9 cellular contexts compared by ENCODE assay signal in the genomic region with DNA sequence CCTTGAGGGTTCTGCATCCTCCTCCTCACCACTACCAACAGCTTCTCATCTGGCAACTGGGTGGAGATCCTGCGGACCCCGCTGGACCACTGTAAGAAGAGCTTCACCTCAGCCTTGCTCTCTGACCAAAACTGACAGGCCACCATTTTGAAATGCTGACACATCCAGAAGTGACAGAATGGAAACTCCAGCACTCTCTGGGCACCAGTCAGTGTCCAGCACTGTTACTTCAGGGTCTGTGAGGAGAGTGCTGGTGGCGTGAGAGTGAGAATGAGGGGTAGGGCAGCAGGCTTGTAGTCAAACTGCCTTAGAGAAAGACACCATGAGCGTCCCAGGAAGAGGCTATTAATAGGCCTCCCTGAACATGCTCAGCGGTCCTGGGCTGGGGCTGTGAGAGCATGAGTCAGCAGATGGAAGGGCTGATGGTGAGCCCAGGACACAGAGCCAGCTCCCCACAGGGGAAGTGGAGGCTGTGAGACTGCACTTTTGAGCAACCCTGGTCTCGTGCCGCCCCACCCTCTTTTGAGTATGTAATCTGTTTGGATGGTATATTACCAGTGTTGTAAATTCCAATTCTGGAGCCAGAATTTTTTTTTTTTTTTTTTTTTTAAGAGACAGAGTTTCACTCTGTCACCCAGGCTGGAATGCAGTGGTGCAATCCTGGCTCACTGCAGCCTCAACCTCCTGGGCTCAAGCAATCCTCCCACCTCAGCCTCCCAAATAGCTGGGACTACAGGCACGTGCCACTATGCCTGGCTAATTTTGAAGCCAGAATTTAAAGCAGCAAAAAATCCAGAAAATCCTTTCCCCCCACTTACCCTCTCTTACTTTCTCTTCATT. TPM values are rescaled to one million over a fixed set of nuclear protein-coding genes. Genes with fewer than 3 reads are reported as not detected.
DNase-seq lines count a peak whose midpoint lies in the region; ATAC-seq, FAIRE-seq and TF ChIP-seq lines count a peak whose summit lies in the region.
"Had no signal": no experiment of that assay in that cellular context is flagged by ENCODE, and none has a peak within 500 bp of the region (broad histone marks: within the 10 kb centered on the region; RNA-seq: fewer than 3 reads in every experiment).

No MANE protein-coding gene starts in this region.

- no peaks in the 10 kb centered on the region for H3K79me1 ChIP-seq in mesenchymal stem cell (replicated peaks; ENCODE audit: low read length, poor library complexity, severe bottlenecking)

- ATAC-seq in stimulated activated memory B cell treated with anti-CD40 and anti-IgM and Interleukin-4, amounts not matched to agents 10 μg/mL and 1 μg/mL and 100 μg/mL, for 72 hours, result no peak
- no peak for ATAC-seq in HG03045 (IDR thresholded peaks at IDR 0.05; ENCODE audit: unreplicated experiment)

- H2AFZ ChIP-seq in MM.1S (ENCODE audit: low read length), result peak overlapping the region; percentile 20; the same call in 1 of the 2 replicates
- peak overlapping the region; percentile 67 for H2AFZ ChIP-seq in mesenchymal stem cell (ENCODE audit: low read depth, low read length)

- H3K14ac ChIP-seq in mesenchymal stem cell (ENCODE audit: low read length in 2 of 2), result peak overlapping the region in 1 of 2 experiments; percentile 81

- peak overlapping the region; percentile 55 for H4K8ac ChIP-seq in mesenchymal stem cell (ENCODE audit: low read length)

- POLR2A ChIA-PET in BJ (lab: Charles Lee), result interaction anchor here (0.7 kb wide), 1 partner anchor 212 kb away, joined by 9 read pairs; no protein-coding TSS in a partner anchor

- no peak overlapping the region for H3K4me2 ChIP-seq in MM.1S (ENCODE audit: low read depth, low read length)
- H3K4me2 ChIP-seq in mesenchymal stem cell (ENCODE audit: low read length, poor library complexity, severe bottlenecking), result no peak overlapping the region

- WGBS in mesenchymal stem cell, result 62% methylated on average over 6 of the region's 8 CpGs

- H3K9me2 ChIP-seq in MM.1S (replicated peaks; ENCODE audit: insufficient read depth, low read length), result no peaks in the 10 kb centered on the region

- no peak overlapping the region for H3K27ac Mint-ChIP-seq in stimulated activated memory B cell treated with anti-CD40 and anti-IgM and Interleukin-4, amounts not matched to agents 10 μg/mL and 1 μg/mL and 100 μg/mL, for 72 hours
- H3K27ac Mint-ChIP-seq: activated naive CD8-positive, alpha-beta T cell treated with anti-CD3 and anti-CD28 coated beads, Interleukin-2, amount 10 ng/mL, durations not matched to agents 7 days and 5 days had no signal

- H3K79me2 ChIP-seq in MM.1S (ENCODE audit: low read length), result no peaks in the 10 kb centered on the region

- peak; percentile 92 for DNase-seq in BJ (ENCODE audit: low read depth)
- DNase-seq in MM.1S, result peak; percentile 29
- DNase-seq in cerebellum (ENCODE audit: low spot score), result peak; percentile 31
- DNase-seq in mesenchymal stem cell, result peak; percentile 96
- no peak for DNase-seq in DMS114 treated with DMSO at 0.1 percent for 48 hours (lab: John Stamatoyannopoulos, UW; ENCODE audit: unreplicated experiment)
- no peak for DNase-seq in GM12892 (ENCODE audit: insufficient read length)
- DNase-seq: activated naive CD8-positive, alpha-beta T cell treated with anti-CD3 and anti-CD28 coated beads, Interleukin-2, amount 10 ng/mL, durations not matched to agents 7 days and 5 days had no signal

- H3K4ac ChIP-seq in mesenchymal stem cell (ENCODE audit: low read depth in 1 of 2, low read length in 2 of 2), result peak overlapping the region; percentile 69 to 83

- peaks cover 6% of the 10 kb centered on the region for H3K4me1 ChIP-seq in MM.1S (ENCODE audit: low read length)
- H3K4me1 ChIP-seq in mesenchymal stem cell (ENCODE audit: control insufficient read depth, insufficient read depth, low read depth, low read length), result peaks cover 14% of the 10 kb centered on the region

- H3K27me3 ChIP-seq in BJ (ENCODE audit: control insufficient read depth, insufficient read depth, low read length), result no peaks in the 10 kb centered on the region
- H3K27me3 ChIP-seq in MM.1S (replicated peaks; ENCODE audit: insufficient read depth, low read length), result no peaks in the 10 kb centered on the region
- H3K27me3 ChIP-seq in mesenchymal stem cell (ENCODE audit: control insufficient read depth in 1 of 2, insufficient read depth in 1 of 2, low read length in 2 of 2), result no peaks in the 10 kb centered on the region

- FAIRE-seq in GM12892 (lab: Jason Lieb, UNC), result no peak

- H3K9me3 ChIP-seq in MM.1S (replicated peaks; ENCODE audit: insufficient read depth, low read length) (no peaks in the 10 kb centered on the region), mesenchymal stem cell (ENCODE audit: control insufficient read depth, low read length) (no peaks in the 10 kb centered on the region)

- no peaks in the 10 kb centered on the region for H3K36me3 Mint-ChIP-seq in stimulated activated memory B cell treated with anti-CD40 and anti-IgM and Interleukin-4, amounts not matched to agents 10 μg/mL and 1 μg/mL and 100 μg/mL, for 72 hours
- H3K36me3 Mint-ChIP-seq: activated naive CD8-positive, alpha-beta T cell treated with anti-CD3 and anti-CD28 coated beads, Interleukin-2, amount 10 ng/mL, durations not matched to agents 7 days and 5 days had no signal

- H2BK120ac ChIP-seq in mesenchymal stem cell (ENCODE audit: low read depth, low read length), result peak overlapping the region; percentile 19

- no peaks in the 10 kb centered on the region for H3K36me3 ChIP-seq in BJ (ENCODE audit: control insufficient read depth, insufficient read depth, low read length)
- no peaks in the 10 kb centered on the region for H3K36me3 ChIP-seq in MM.1S (replicated peaks; ENCODE audit: insufficient read depth, low read length)
- H3K36me3 ChIP-seq in mesenchymal stem cell (ENCODE audit: control insufficient read depth in 1 of 2, insufficient read depth in 2 of 2, low read depth in 1 of 2, low read length in 2 of 2), result no peaks in the 10 kb centered on the region

- no peaks in the 10 kb centered on the region for H4K20me1 ChIP-seq in MM.1S (ENCODE audit: insufficient read depth, low read length)

- H3K9ac ChIP-seq in MM.1S (ENCODE audit: low read length) (no peak overlapping the region), mesenchymal stem cell (ENCODE audit: low read length) (peak overlapping the region; percentile 26)

- H2AK5ac ChIP-seq in mesenchymal stem cell (ENCODE audit: low read length, severe bottlenecking), result peak overlapping the region; percentile 47

- no peaks in the 10 kb centered on the region for H3K9me3 Mint-ChIP-seq in stimulated activated memory B cell treated with anti-CD40 and anti-IgM and Interleukin-4, amounts not matched to agents 10 μg/mL and 1 μg/mL and 100 μg/mL, for 72 hours
- H3K9me3 Mint-ChIP-seq: activated naive CD8-positive, alpha-beta T cell treated with anti-CD3 and anti-CD28 coated beads, Interleukin-2, amount 10 ng/mL, durations not matched to agents 7 days and 5 days had no signal

- H3K4me1 Mint-ChIP-seq in stimulated activated memory B cell treated with anti-CD40 and anti-IgM and Interleukin-4, amounts not matched to agents 10 μg/mL and 1 μg/mL and 100 μg/mL, for 72 hours, result no peaks in the 10 kb centered on the region

- peak overlapping the region; percentile 95 for H4K91ac ChIP-seq in mesenchymal stem cell (ENCODE audit: low read length)

- peak overlapping the region; percentile 87 to 97 for H3K18ac ChIP-seq in mesenchymal stem cell (ENCODE audit: low read depth in 1 of 2, low read length in 2 of 2)

- TF ChIP-seq POLR2A in GM12892 (IDR thresholded peaks at IDR 0.05; ENCODE audit: low read depth, low read length), result no peak

- no peaks in the 10 kb centered on the region for H3F3A ChIP-seq in MM.1S (ENCODE audit: insufficient read depth, low read length)

- H3K27me3 Mint-ChIP-seq in stimulated activated memory B cell treated with anti-CD40 and anti-IgM and Interleukin-4, amounts not matched to agents 10 μg/mL and 1 μg/mL and 100 μg/mL, for 72 hours, result no peaks in the 10 kb centered on the region
- H3K27me3 Mint-ChIP-seq: activated naive CD8-positive, alpha-beta T cell treated with anti-CD3 and anti-CD28 coated beads, Interleukin-2, amount 10 ng/mL, durations not matched to agents 7 days and 5 days had no signal

- CTCF ChIA-PET in BJ (lab: Yijun Ruan, JAX), result interaction anchor here (1.0 to 2.0 kb wide), 2 partner anchors 26 to 27 kb away, joined by 4 to 6 read pairs; no protein-coding TSS in a partner anchor

- peak overlapping the region; percentile 1 for H2BK15ac ChIP-seq in mesenchymal stem cell (ENCODE audit: low read depth, poor library complexity, severe bottlenecking)

- no peak overlapping the region for H3K27ac ChIP-seq in MM.1S (ENCODE audit: low read length)
- no peak overlapping the region for H3K27ac ChIP-seq in mesenchymal stem cell (ENCODE audit: low read length, poor library complexity, severe bottlenecking)

- H2BK12ac ChIP-seq in mesenchymal stem cell (ENCODE audit: low read length in 2 of 2), result peak overlapping the region; percentile 61 to 99

- no peak for TF ChIP-seq CTCF in BJ (IDR thresholded peaks at IDR 0.05; ENCODE audit: insufficient read depth, low read depth, low read length)
- no peak for TF ChIP-seq CTCF in MM.1S (IDR thresholded peaks at IDR 0.05; ENCODE audit: low read length)

- H3K4me3 ChIP-seq in BJ (ENCODE audit: low read depth, low read length), result no peak overlapping the region
- H3K4me3 ChIP-seq in MM.1S (ENCODE audit: low read length), result no peak overlapping the region
- no peak overlapping the region for H3K4me3 ChIP-seq in mesenchymal stem cell (ENCODE audit: insufficient read depth in 1 of 2, low read depth in 1 of 2, low read length in 2 of 2)

- no peak overlapping the region for H2BK5ac ChIP-seq in mesenchymal stem cell (ENCODE audit: low read depth, low read length, poor library complexity, severe bottlenecking)

- no peak overlapping the region for H3K4me3 Mint-ChIP-seq in stimulated activated memory B cell treated with anti-CD40 and anti-IgM and Interleukin-4, amounts not matched to agents 10 μg/mL and 1 μg/mL and 100 μg/mL, for 72 hours
- H3K4me3 Mint-ChIP-seq: activated naive CD8-positive, alpha-beta T cell treated with anti-CD3 and anti-CD28 coated beads, Interleukin-2, amount 10 ng/mL, durations not matched to agents 7 days and 5 days had no signal

- H3K23ac ChIP-seq in mesenchymal stem cell (ENCODE audit: low read length in 2 of 2), result no peak overlapping the region

RNA-seq across cellular contexts. Expression of gene SLC30A1, which starts 34.4 kb away (rescaled TPM):
- 5.8 and 9.9 TPM in 2 replicates for polyA plus RNA-seq in BJ (2011; rRNA removed)
- polyA minus RNA-seq in BJ (2011; rRNA and poly(A)+ RNA removed), result 9.4 and 12.2 TPM in 2 replicates
- total RNA-seq in cerebellum, result 18.0 TPM
- 6.8 TPM for polyA plus RNA-seq in mesenchymal stem cell (2013, experiment 1 of 2)
- polyA plus RNA-seq in mesenchymal stem cell (2013, experiment 2 of 2), result 7.1 TPM
- polyA plus RNA-seq in GM12892 (2012; ENCODE audit: missing spikeins), result 4.7 TPM

Comparison
In these comparisons a context has a peak if more than half of its experiments do, and no peak if none do; other contexts are left out.
1. DNase-seq: peak in BJ (single experiment), MM.1S (single experiment), cerebellum (single experiment) and mesenchymal stem cell (single experiment); none in DMS114 treated with DMSO at 0.1 percent for 48 hours (single experiment) and GM12892 (single experiment).